In the genomic region with DNA sequence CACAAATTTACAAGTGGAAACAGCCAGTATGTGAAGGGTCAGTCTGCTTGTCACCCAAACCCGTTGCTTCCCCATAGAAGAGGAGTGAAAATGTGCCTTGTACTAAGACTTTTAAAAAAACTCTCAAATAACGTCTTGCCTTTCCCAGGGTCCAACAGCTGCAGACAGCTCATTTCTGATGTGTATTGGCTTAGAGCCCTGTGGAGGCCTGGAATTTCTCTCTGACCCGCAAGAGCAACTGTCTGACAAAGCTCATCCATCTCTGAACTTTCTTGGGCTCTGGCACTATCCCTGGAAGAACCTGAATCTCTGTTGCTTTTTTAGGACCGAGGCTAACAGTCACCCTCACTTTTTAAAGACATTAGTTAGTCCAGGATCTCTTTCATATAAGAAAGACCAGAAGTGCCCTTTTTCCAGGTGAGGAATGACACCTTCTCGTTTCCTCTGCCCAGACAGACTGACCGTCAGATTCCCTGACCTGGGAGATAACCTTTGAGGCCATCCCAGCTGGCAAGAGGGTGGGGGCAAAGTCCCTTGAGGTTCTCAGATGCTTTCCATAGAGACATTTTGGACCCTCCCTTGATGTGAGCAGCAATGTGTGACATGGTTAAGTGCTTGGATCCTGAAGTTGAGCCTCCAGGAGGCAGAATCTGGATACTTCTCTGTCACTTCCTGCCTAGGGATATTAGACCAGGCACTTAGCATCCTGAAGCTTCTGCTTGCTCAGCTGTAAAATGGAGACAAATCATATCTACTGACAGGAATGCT, we compare ENCODE assay signal across 17 cellular contexts. TPM values are rescaled to one million over a fixed set of nuclear protein-coding genes. Genes with fewer than 3 reads are reported as not detected.
DNase-seq lines count a peak whose midpoint lies in the region; ATAC-seq, FAIRE-seq and TF ChIP-seq lines count a peak whose summit lies in the region.
"Had no signal": no experiment of that assay in that cellular context is flagged by ENCODE, and none has a peak within 500 bp of the region (broad histone marks: within the 10 kb centered on the region; RNA-seq: fewer than 3 reads in every experiment).

No MANE protein-coding gene starts in this region.

- H3K4me2 ChIP-seq in astrocyte (ENCODE audit: low read length) (no peak overlapping the region), hepatocyte (peak overlapping the region; percentile 16)
- H3K4me2 ChIP-seq: BLaER1 treated with 17β-estradiol and CSF1 and Interleukin-3, amounts not matched to agents 10 nM and 100 nM had no signal

- in situ Hi-C loops in G401 (cut with HindIII; ENCODE audit: low sequenced_read_pairs) = no loop called here

- H4K20me1 ChIP-seq in astrocyte (ENCODE audit: insufficient read depth, low read length) (no peaks in the 10 kb centered on the region), hepatocyte (ENCODE audit: insufficient read depth, poor library complexity, severe bottlenecking) (no peaks in the 10 kb centered on the region)

- WGBS in hepatocyte (ENCODE audit: low lambda C conversion rate, missing lambda C conversion rate) = 27% methylated on average over 6 of the region's 6 CpGs

- H3K4me1 Mint-ChIP-seq in astrocyte (ENCODE audit: low read depth, unreplicated experiment) (peaks cover 8% of the 10 kb centered on the region), MCF 10A (ENCODE audit: insufficient read depth, unreplicated experiment) (no peaks in the 10 kb centered on the region), Calu3 (ENCODE audit: low read depth, unreplicated experiment) (peaks cover 5% of the 10 kb centered on the region)

- H3K4me3 Mint-ChIP-seq in astrocyte (ENCODE audit: unreplicated experiment) (no peak overlapping the region), MCF 10A (ENCODE audit: unreplicated experiment) (no peak overlapping the region), Calu3 (ENCODE audit: low read depth, unreplicated experiment) (no peak overlapping the region)
- H3K4me3 Mint-ChIP-seq: activated naive CD4-positive, alpha-beta T cell treated with anti-CD3 and anti-CD28 coated beads, Interleukin-2, amount 10 ng/mL, durations not matched to agents 7 days and 5 days had no signal

- no peaks in the 10 kb centered on the region for H3K9me2 ChIP-seq in hepatocyte (replicated peaks; ENCODE audit: insufficient read depth)

- H3K4me1 ChIP-seq in astrocyte (ENCODE audit: insufficient read depth, low read length) = no peaks in the 10 kb centered on the region
- H3K4me1 ChIP-seq in hepatocyte (ENCODE audit: insufficient read depth) = peaks cover 23% of the 10 kb centered on the region
- H3K4me1 ChIP-seq in rectal smooth muscle tissue (ENCODE audit: control insufficient read depth, insufficient read depth, low read length) = peaks cover 18% of the 10 kb centered on the region
- H3K4me1 ChIP-seq: BLaER1 treated with 17β-estradiol and CSF1 and Interleukin-3, amounts not matched to agents 10 nM and 100 nM had no signal

- H3K27me3 Mint-ChIP-seq in astrocyte (ENCODE audit: low read depth, unreplicated experiment) (peaks cover 53% of the 10 kb centered on the region), MCF 10A (ENCODE audit: insufficient read depth, unreplicated experiment) (peaks cover 5% of the 10 kb centered on the region), Calu3 (ENCODE audit: unreplicated experiment) (peaks cover 50% of the 10 kb centered on the region)

- peak overlapping the region; percentile 42 for H3K27ac Mint-ChIP-seq in astrocyte (ENCODE audit: unreplicated experiment)
- H3K27ac Mint-ChIP-seq in MCF 10A (ENCODE audit: low read depth, unreplicated experiment) = no peak overlapping the region
- no peak overlapping the region for H3K27ac Mint-ChIP-seq in Calu3 (ENCODE audit: unreplicated experiment)
- H3K27ac Mint-ChIP-seq: activated naive CD4-positive, alpha-beta T cell treated with anti-CD3 and anti-CD28 coated beads, Interleukin-2, amount 10 ng/mL, durations not matched to agents 7 days and 5 days had no signal

- BruUV-seq in MCF 10A (replicated peaks; lab: Mats Ljungman, UMichigan) (no TSS peak), Calu3 (replicated peaks; lab: Mats Ljungman, UMichigan) (no TSS peak)

- CTCF ChIA-PET in MCF 10A (lab: Yijun Ruan, JAX) (interaction anchor here (0.6 to 1.8 kb wide), 4 partner anchors 16 to 57 kb away, joined by 3 to 7 read pairs (median 4); no protein-coding TSS in a partner anchor), Calu3 (lab: Charles Lee) (interaction anchor here (1.4 kb wide), 1 partner anchor 9 kb away, joined by 4 read pairs; no protein-coding TSS in a partner anchor)

- no peak overlapping the region for H3K4me3 ChIP-seq in astrocyte (ENCODE audit: insufficient read depth, low read depth, low read length)
- no peak overlapping the region for H3K4me3 ChIP-seq in hepatocyte
- H3K4me3 ChIP-seq in rectal smooth muscle tissue (ENCODE audit: low read length) = no peak overlapping the region
- H3K4me3 ChIP-seq: BLaER1 treated with 17β-estradiol and CSF1 and Interleukin-3, amounts not matched to agents 10 nM and 100 nM; tibial artery had no signal

- H3K36me3 ChIP-seq in astrocyte (ENCODE audit: insufficient read depth, low read length) = no peaks in the 10 kb centered on the region
- H3K36me3 ChIP-seq in hepatocyte (replicated peaks; ENCODE audit: insufficient read depth, low read depth) = no peaks in the 10 kb centered on the region
- H3K36me3 ChIP-seq in rectal smooth muscle tissue (ENCODE audit: control insufficient read depth, insufficient read depth, low read length) = no peaks in the 10 kb centered on the region
- H3K36me3 ChIP-seq: BLaER1 treated with 17β-estradiol and CSF1 and Interleukin-3, amounts not matched to agents 10 nM and 100 nM; tibial artery; WERI-Rb-1 had no signal

- H3K79me2 ChIP-seq in astrocyte (ENCODE audit: insufficient read depth, low read length) (no peaks in the 10 kb centered on the region), hepatocyte (no peaks in the 10 kb centered on the region)

- intact Hi-C loops in MCF 10A (cut with micrococcal nuclease) (no loop called here), Calu3 (cut with micrococcal nuclease; ENCODE audit: unreplicated experiment) (no loop called here)

- H3K27me3 ChIP-seq in astrocyte (ENCODE audit: insufficient read depth, low read length) = peaks cover 18% of the 10 kb centered on the region
- H3K27me3 ChIP-seq in hepatocyte = peaks cover 21% of the 10 kb centered on the region
- H3K27me3 ChIP-seq in rectal smooth muscle tissue (ENCODE audit: control insufficient read depth, insufficient read depth, low read length) = peaks cover 14% of the 10 kb centered on the region

- TF ChIP-seq CTCF in astrocyte (IDR thresholded peaks at IDR 0.05; ENCODE audit: insufficient read depth, low read depth, low read length) (no peak), hepatocyte (IDR thresholded peaks at IDR 0.05; ENCODE audit: poor library complexity) (no peak), MCF 10A (IDR thresholded peaks at IDR 0.05; ENCODE audit: unreplicated experiment) (no peak), Calu3 (IDR thresholded peaks at IDR 0.05; ENCODE audit: unreplicated experiment) (no peak)

- H3K36me3 Mint-ChIP-seq in astrocyte (ENCODE audit: low read depth, unreplicated experiment) (peaks cover under 1% of the 10 kb centered on the region), MCF 10A (ENCODE audit: insufficient read depth, unreplicated experiment) (no peaks in the 10 kb centered on the region), Calu3 (ENCODE audit: insufficient read depth, unreplicated experiment) (no peaks in the 10 kb centered on the region)
- H3K36me3 Mint-ChIP-seq: activated naive CD4-positive, alpha-beta T cell treated with anti-CD3 and anti-CD28 coated beads, Interleukin-2, amount 10 ng/mL, durations not matched to agents 7 days and 5 days had no signal

- no peak for FAIRE-seq in astrocyte (lab: Jason Lieb, UNC)
- FAIRE-seq: GM12891 had no signal

- POLR2A ChIA-PET in MCF 10A (lab: Yijun Ruan, JAX) = interaction anchor here (0.6 to 0.7 kb wide), 3 partner anchors 10 to 225 kb away, joined by 3 read pairs; no protein-coding TSS in a partner anchor

- H3K9me3 Mint-ChIP-seq in astrocyte (ENCODE audit: unreplicated experiment) (no peaks in the 10 kb centered on the region), MCF 10A (ENCODE audit: unreplicated experiment) (no peaks in the 10 kb centered on the region), Calu3 (ENCODE audit: low read depth, unreplicated experiment) (no peaks in the 10 kb centered on the region)
- H3K9me3 Mint-ChIP-seq: activated naive CD4-positive, alpha-beta T cell treated with anti-CD3 and anti-CD28 coated beads, Interleukin-2, amount 10 ng/mL, durations not matched to agents 7 days and 5 days had no signal

- ATAC-seq in GM21786 (IDR thresholded peaks at IDR 0.05; ENCODE audit: unreplicated experiment) = no peak

- DNase-seq in GM04504 (ENCODE audit: low read depth) (peak; percentile 14), astrocyte (ENCODE audit: low read depth) (peak; percentile 82), hepatocyte (ENCODE audit: low spot score) (no peak), G401 (ENCODE audit: low spot score) (no peak), MCF 10A (ENCODE audit: unreplicated experiment) (no peak), Calu3 (no peak)
- DNase-seq: activated naive CD4-positive, alpha-beta T cell treated with anti-CD3 and anti-CD28 coated beads, Interleukin-2, amount 10 ng/mL, durations not matched to agents 7 days and 5 days; DMS79 treated with DMSO at 0.1 percent for 48 hours; erythroblast; NCI-H1092; posterior cingulate gyrus; tibial artery; WERI-Rb-1 had no signal

- no peak overlapping the region for H2AFZ ChIP-seq in astrocyte (ENCODE audit: low read depth, low read length)
- no peak overlapping the region for H2AFZ ChIP-seq in hepatocyte

- H3K9me3 ChIP-seq in astrocyte (ENCODE audit: insufficient read depth, low read depth, low read length) (no peaks in the 10 kb centered on the region), hepatocyte (ENCODE audit: low read depth) (no peaks in the 10 kb centered on the region)
- H3K9me3 ChIP-seq: tibial artery had no signal

- H3K27ac ChIP-seq in astrocyte (ENCODE audit: low read depth, low read length) (no peak overlapping the region), hepatocyte (no peak overlapping the region), rectal smooth muscle tissue (ENCODE audit: low read depth, low read length) (peak overlapping the region; percentile 51)
- H3K27ac ChIP-seq: BLaER1 treated with 17β-estradiol and CSF1 and Interleukin-3, amounts not matched to agents 10 nM and 100 nM; tibial artery; WERI-Rb-1 had no signal

- H3K9ac ChIP-seq in astrocyte (ENCODE audit: low read length) (no peak overlapping the region), rectal smooth muscle tissue (ENCODE audit: low read length) (no peak overlapping the region)
- H3K9ac ChIP-seq: BLaER1 treated with 17β-estradiol and CSF1 and Interleukin-3, amounts not matched to agents 10 nM and 100 nM had no signal

RNA-seq across cellular contexts. Expression of a gene that starts 4.4 kb away (rescaled TPM):
- total RNA-seq in astrocyte = 0.43 TPM in 1 of 2 replicates, not detected in the other
- not detected in 2 replicates for total RNA-seq in hepatocyte
- not detected in 2 replicates for polyA plus RNA-seq in hepatocyte
- 2.8 TPM in 1 of 2 replicates, not detected in the other for total RNA-seq in G401 (2014; rRNA removed; shearing (Covaris generic))
- total RNA-seq in MCF 10A (2022) = not detected in 2 replicates
- not detected in 2 replicates for total RNA-seq in Calu3 (2022)

RNA-seq across cellular contexts. Expression of a gene that starts 32.7 kb away (rescaled TPM):
- total RNA-seq in astrocyte = 1.8 and 2.0 TPM in 2 replicates
- 1.1 and 2.2 TPM in 2 replicates for total RNA-seq in hepatocyte
- 1.1 and 1.3 TPM in 2 replicates for polyA plus RNA-seq in hepatocyte
- 31.8 and 34.8 TPM in 2 replicates for total RNA-seq in G401 (2014; rRNA removed; shearing (Covaris generic))
- 0.12 TPM in 1 of 2 replicates, not detected in the other for total RNA-seq in MCF 10A (2022)
- 0.38 and 1.5 TPM in 2 replicates for total RNA-seq in Calu3 (2022)

RNA-seq across cellular contexts. Expression of a gene that starts 42.0 kb away (rescaled TPM):
- 73.2 and 74.0 TPM in 2 replicates for total RNA-seq in astrocyte
- total RNA-seq in hepatocyte = 75.1 and 77.1 TPM in 2 replicates
- 37.4 and 43.1 TPM in 2 replicates for polyA plus RNA-seq in hepatocyte
- total RNA-seq in G401 (2014; rRNA removed; shearing (Covaris generic)) = 14.3 and 22.5 TPM in 2 replicates
- total RNA-seq in MCF 10A (2022) = 21.2 and 26.1 TPM in 2 replicates
- 53.1 and 54.7 TPM in 2 replicates for total RNA-seq in Calu3 (2022)

Comparison
In these comparisons a context has a peak if more than half of its experiments do, and no peak if none do; other contexts are left out.
1. DNase-seq: peak in GM04504 (single experiment) and astrocyte (single experiment); none in hepatocyte (single experiment), G401 (single experiment), MCF 10A (single experiment) and Calu3 (single experiment).
2. RNA of a gene that starts 32.7 kb away (total RNA-seq): 31.8 to 34.8 TPM in G401; 1.1 to 2.2 TPM in hepatocyte, 1.8 to 2.0 TPM in astrocyte, 0.38 to 1.5 TPM in Calu3 and 0.12 TPM in MCF 10A; every median in the first group is over 10 times any median in the second.